ENCODE assay signal across 28 cellular contexts in the genomic region with DNA sequence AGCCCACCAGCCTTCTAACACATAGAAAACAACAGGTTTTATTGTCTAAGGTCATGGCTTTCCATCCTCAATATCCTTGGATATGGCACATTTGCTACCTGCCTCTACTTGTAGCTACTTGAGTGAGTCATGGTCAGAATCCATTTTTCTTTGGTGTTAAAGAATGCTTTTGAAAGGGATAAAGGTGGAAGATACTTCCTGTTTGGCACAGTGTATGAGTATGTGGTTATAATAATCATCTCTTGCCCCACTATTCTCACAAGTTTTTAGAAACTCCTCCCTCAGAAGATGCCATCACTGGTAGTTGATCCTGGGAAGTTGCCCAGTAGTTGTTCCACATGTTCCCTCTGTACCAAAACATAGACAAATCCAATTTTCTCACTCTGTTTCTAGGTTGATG.
"Had no signal": no experiment of that assay in that cellular context is flagged by ENCODE, and none has a peak within 500 bp of the region (broad histone marks: within the 10 kb centered on the region; RNA-seq: fewer than 3 reads in every experiment).

No MANE protein-coding gene starts in this region.

- H3K36me3 Mint-ChIP-seq: activated naive CD4-positive, alpha-beta T cell treated with anti-CD3 and anti-CD28 coated beads, Interleukin-2, amount 50 U/mL, for 72 hours; T-cell; type B pancreatic cell had no signal

- H3K36me3 ChIP-seq: left ventricle myocardium inferior, neutrophil, right lobe of liver, thoracic aorta, uterus had no signal

- H3K27ac ChIP-seq: body of pancreas, coronary artery, dorsolateral prefrontal cortex, left ventricle myocardium inferior, neutrophil, right lobe of liver, skin epidermis, thoracic aorta, uterus, VCaP had no signal

- H3K4me1 Mint-ChIP-seq: nephron, T-cell had no signal

- H3K27me3 ChIP-seq: body of pancreas, dorsolateral prefrontal cortex, neutrophil, right lobe of liver, uterus had no signal

- H3K4me3 Mint-ChIP-seq: activated T-cell treated with anti-CD3 and anti-CD28 coated beads, Interleukin-2, amount 50 U/mL, for 72 hours; nephron; stimulated activated naive CD8-positive, alpha-beta T cell treated with anti-CD3 and anti-CD28 coated beads, Interleukin-15, Interleukin-2, amounts not matched to agents 100 ng/mL and 50 ng/mL, for 24 hours; T-cell; T-helper 2 cell treated with Interferon-gamma antibody and Interleukin-4, amounts not matched to agents 5 μg/mL and 100 μg/mL, for 36 hours; type B pancreatic cell had no signal

- DNase-seq: activated CD4-positive, alpha-beta T cell treated with anti-CD3 and anti-CD28 coated beads for 4 hours; activated CD4-positive, alpha-beta T cell treated with anti-CD3 and anti-CD28 coated beads, Interleukin-2, amount 50 U/mL, for 4 hours; activated naive CD4-positive, alpha-beta T cell; activated T-cell treated with anti-CD3 and anti-CD28 coated beads for 4 hours; activated T-cell treated with anti-CD3 and anti-CD28 coated beads, Interleukin-2, amount 50 U/mL, for 72 hours; anterior cingulate cortex; body of pancreas; dorsolateral prefrontal cortex; effector memory CD4-positive, alpha-beta T cell; foreskin melanocyte; left ventricle myocardium inferior; right lobe of liver; stimulated activated CD4-positive, alpha-beta T cell treated with anti-CD3 and anti-CD28 coated beads, Interleukin-12 subunit alpha, Interleukin-12 subunit beta, amount 100 ng/mL, for 4 hours; stimulated activated CD4-positive, alpha-beta T cell treated with anti-CD3 and anti-CD28 coated beads, Interleukin-4, amount 100 ng/mL, for 1 hour; T-cell; uterus had no signal

- H3K4me3 ChIP-seq: body of pancreas, coronary artery, dorsolateral prefrontal cortex, left ventricle myocardium inferior, lung, right lobe of liver, skin epidermis, thoracic aorta, uterus had no signal

- H3K27ac Mint-ChIP-seq: activated naive CD4-positive, alpha-beta T cell treated with anti-CD3 and anti-CD28 coated beads, Interleukin-2, amount 50 U/mL, for 72 hours; activated T-cell treated with anti-CD3 and anti-CD28 coated beads, Interleukin-2, amount 50 U/mL, for 72 hours; nephron; progenitor cell of endocrine pancreas; stimulated activated naive CD8-positive, alpha-beta T cell treated with anti-CD3 and anti-CD28 coated beads, Interleukin-15, Interleukin-2, amounts not matched to agents 100 ng/mL and 50 ng/mL, for 24 hours; T-cell; T-helper 2 cell treated with Interferon-gamma antibody and Interleukin-4, amounts not matched to agents 5 μg/mL and 100 μg/mL, for 36 hours; type B pancreatic cell had no signal

- H3K27me3 Mint-ChIP-seq: progenitor cell of endocrine pancreas; stimulated activated naive CD8-positive, alpha-beta T cell treated with anti-CD3 and anti-CD28 coated beads, Interleukin-15, Interleukin-2, amounts not matched to agents 100 ng/mL and 50 ng/mL, for 24 hours; T-cell; type B pancreatic cell had no signal

- H3K9me3 ChIP-seq: neutrophil, right lobe of liver, uterus had no signal

- H3K4me1 ChIP-seq: body of pancreas, left ventricle myocardium inferior, right lobe of liver, uterus had no signal

- ATAC-seq: activated naive CD4-positive, alpha-beta T cell treated with anti-CD3 and anti-CD28 coated beads, Interleukin-2, amount 50 U/mL, for 72 hours; activated T-cell treated with anti-CD3 and anti-CD28 coated beads, Interleukin-2, amount 50 U/mL, for 72 hours; body of pancreas; right lobe of liver; T-cell had no signal
